Comparison of ENCODE assay signal across 1 cellular context in genomic region chr7:143259765-143260164, GRCh38.
A peak's percentile ranks its signal among the peaks of the same experiment; 100 is the strongest.
TF ChIP-seq lines count a peak whose summit lies in the region.

No MANE protein-coding gene starts in this region.

TF ChIP-seq in K562, 482 proteins besides CTCF, POLR2A, EP300 and RAD21 (continues in another document):
- TF ChIP-seq SMARCA4 (IDR thresholded peaks at IDR 0.05) (0 out of 2 replicates have a peak, but pooled peaks have one; percentile 12), ZHX1 (conservative IDR thresholded peaks at IDR 0.05; ENCODE audit: low read length) (no peak), U2AF1 (optimal IDR thresholded peaks at IDR 0.05; ENCODE audit: low read depth, low read length) (no peak), CEBPG (CRISPR knock-in tag; IDR thresholded peaks at IDR 0.05) (no peak), CEBPG (tag; conservative IDR thresholded peaks at IDR 0.05 in 1 of 2, IDR thresholded peaks at IDR 0.05 in 1 of 2) (no peak), ZBTB5 (IDR thresholded peaks at IDR 0.05) (no peak), PHF8 (IDR thresholded peaks at IDR 0.05; ENCODE audit: borderline replicate concordance, low read length) (no peak), KAT7 (CRISPR knock-in tag; IDR thresholded peaks at IDR 0.05; ENCODE audit: borderline replicate concordance) (no peak), TAF7 (tag; IDR thresholded peaks at IDR 0.05) (no peak), CCAR2 (IDR thresholded peaks at IDR 0.05; ENCODE audit: low read depth, low read length) (no peak), CBFB (CRISPR knock-in tag; IDR thresholded peaks at IDR 0.05) (no peak), CUX1 (CRISPR knock-in tag; IDR thresholded peaks at IDR 0.05) (no peak), FOXK2 (conservative IDR thresholded peaks at IDR 0.05 in 1 of 2, IDR thresholded peaks at IDR 0.05 in 1 of 2; ENCODE audit: low read depth in 2 of 2) (peak; percentile 66 to 83; a peak in 3 of 4 replicates), RBM17 (IDR thresholded peaks at IDR 0.05; ENCODE audit: borderline replicate concordance, low read depth, low read length) (no peak), ID3 (CRISPR knock-in tag; IDR thresholded peaks at IDR 0.05) (no peak), ID3 (tag; IDR thresholded peaks at IDR 0.05) (no peak), SMARCC2 (IDR thresholded peaks at IDR 0.05; ENCODE audit: low read depth) (no peak), SAFB (IDR thresholded peaks at IDR 0.05; ENCODE audit: borderline replicate concordance, low read depth, low read length) (no peak), FOXA3 (CRISPR knock-in tag; conservative IDR thresholded peaks at IDR 0.05 in 1 of 2, IDR thresholded peaks at IDR 0.05 in 1 of 2) (peak; percentile 53 to 87; a peak in 3 of 4 replicates), POLR2B (IDR thresholded peaks at IDR 0.05; ENCODE audit: low read depth, partially characterized antibody) (no peak), KHSRP (IDR thresholded peaks at IDR 0.05) (no peak), TEAD2 (tag; IDR thresholded peaks at IDR 0.05) (no peak), ZFPM2 (CRISPR knock-in tag; IDR thresholded peaks at IDR 0.05) (no peak), NR1H2 (CRISPR knock-in tag; IDR thresholded peaks at IDR 0.05) (no peak), AFF4 (CRISPR knock-in tag; IDR thresholded peaks at IDR 0.05) (no peak), ATF3 (IDR thresholded peaks at IDR 0.05) (peak; percentile 79), ATF3 (CRISPR knock-in tag; conservative IDR thresholded peaks at IDR 0.05) (no peak), ZNF583 (CRISPR knock-in tag; IDR thresholded peaks at IDR 0.05) (no peak), SIX5 (IDR thresholded peaks at IDR 0.05; ENCODE audit: borderline replicate concordance in 1 of 2, insufficient read depth in 1 of 2, low read depth in 1 of 2, low read length in 2 of 2) (0 out of 4 replicates have a peak, but pooled peaks of 1 of the 2 experiments have one; percentile 6), HMGXB4 (CRISPR knock-in tag; IDR thresholded peaks at IDR 0.05) (no peak), HDAC1 (IDR thresholded peaks at IDR 0.05) (no peak), ZNF717 (CRISPR knock-in tag; IDR thresholded peaks at IDR 0.05) (no peak), MYC (IDR thresholded peaks at IDR 0.05; ENCODE audit: low read depth, low read length) (no peak), MYC (CRISPR knock-in tag; IDR thresholded peaks at IDR 0.05; ENCODE audit: borderline replicate concordance, low read depth) (no peak), ZFP30 (CRISPR knock-in tag; IDR thresholded peaks at IDR 0.05; ENCODE audit: borderline replicate concordance) (no peak), ARNT (IDR thresholded peaks at IDR 0.05) (no peak), NBN (IDR thresholded peaks at IDR 0.05; ENCODE audit: low read depth) (no peak), ZNF695 (CRISPR knock-in tag; IDR thresholded peaks at IDR 0.05) (no peak), GATAD2B (IDR thresholded peaks at IDR 0.05; ENCODE audit: borderline replicate concordance) (no peak), BCOR (IDR thresholded peaks at IDR 0.05) (no peak), MYBL2 (IDR thresholded peaks at IDR 0.05; ENCODE audit: low read depth) (no peak), MYBL2 (CRISPR knock-in tag; IDR thresholded peaks at IDR 0.05; ENCODE audit: borderline replicate concordance) (no peak), ZKSCAN8 (CRISPR knock-in tag; IDR thresholded peaks at IDR 0.05) (no peak), SMARCE1 (IDR thresholded peaks at IDR 0.05) (no peak), HDAC6 (IDR thresholded peaks at IDR 0.05; ENCODE audit: low read depth, low read length) (no peak), DPF2 (IDR thresholded peaks at IDR 0.05) (peak; percentile 47; the same call in 1 of the 2 replicates), HNRNPH1 (optimal IDR thresholded peaks at IDR 0.05; ENCODE audit: low read depth, low read length) (no peak), ZNF316 (IDR thresholded peaks at IDR 0.05) (peak; percentile 24), ZNF165 (CRISPR knock-in tag; IDR thresholded peaks at IDR 0.05; ENCODE audit: borderline replicate concordance) (no peak), PCBP2 (IDR thresholded peaks at IDR 0.05; ENCODE audit: low read depth, low read length, poor library complexity, severe bottlenecking) (no peak), CGGBP1 (CRISPR knock-in tag; IDR thresholded peaks at IDR 0.05) (no peak)
